Comparison of ENCODE assay signal across 9 cellular contexts in genomic region chr2:113757059-113757657, GRCh38. TPM values are rescaled to one million over a fixed set of nuclear protein-coding genes. Genes with fewer than 3 reads are reported as not detected.
DNase-seq lines count a peak whose midpoint lies in the region; ATAC-seq, FAIRE-seq and TF ChIP-seq lines count a peak whose summit lies in the region.
"Had no signal": no experiment of that assay in that cellular context is flagged by ENCODE, and none has a peak within 500 bp of the region (broad histone marks: within the 10 kb centered on the region; RNA-seq: fewer than 3 reads in every experiment).

No MANE protein-coding gene starts in this region.

- peak overlapping the region; percentile 60 for H3K4me2 ChIP-seq in GM12878 (ENCODE audit: control insufficient read depth, insufficient read depth)

- RAD21 ChIA-PET in GM12878 (lab: Charles Lee; ENCODE audit: unreplicated experiment) = interaction anchor here (1.0 to 1.9 kb wide), 14 partner anchors 22 to 140 kb away, joined by 3 to 19 read pairs (median 4); no protein-coding TSS in a partner anchor

- TF ChIP-seq CTCF in AG04450 (IDR thresholded peaks at IDR 0.05; ENCODE audit: low read depth, low read length) (no peak), GM12878 (IDR thresholded peaks at IDR 0.05 in 2 of 3, conservative IDR thresholded peaks at IDR 0.05 in 1 of 3; ENCODE audit: control insufficient read depth in 2 of 3, extremely low read depth in 1 of 3, insufficient read depth in 1 of 3, low read depth in 3 of 3, low read length in 3 of 3) (no peak), lower lobe of right lung (IDR thresholded peaks at IDR 0.05) (no peak), transverse colon (IDR thresholded peaks at IDR 0.05) (no peak)

- in situ Hi-C loops in GM12878 (cut with MboI) (loop anchor here (5.0 kb wide), 1 partner anchor 130 kb away; no protein-coding TSS in a partner anchor), transverse colon (cut with MboI; ENCODE audit: low pct_ligation_motif_present in 1 of 4, low pct_unique_long_range_greater_than_20kb in 1 of 4, low sequenced_read_pairs in 3 of 4) (loop anchor here (5.0 to 25.0 kb wide), 5 partner anchors 128 to 780 kb away; no protein-coding TSS in a partner anchor)

- no peak for TF ChIP-seq RAD21 in GM12878 (IDR thresholded peaks at IDR 0.05; ENCODE audit: insufficient read depth, low read depth, low read length)

- 29% methylated on average over 17 of the region's 17 CpGs for WGBS in GM12878 (ENCODE audit: insufficient coverage, insufficient replicate concordance, low lambda C conversion rate, missing lambda C conversion rate)
- 19 to 47% methylated on average over 2 to 17 of the region's 17 CpGs for whole genome bisulfite sequencing in transverse colon (ENCODE audit: low coverage in 1 of 2), 2 donors

- TF ChIP-seq POLR2A in GM12878 (IDR thresholded peaks at IDR 0.05; ENCODE audit: low read depth, low read length) (no peak), transverse colon (IDR thresholded peaks at IDR 0.05) (no peak)

- peaks cover 23% of the 10 kb centered on the region for H3K79me2 ChIP-seq in GM12878 (ENCODE audit: control insufficient read depth, insufficient read depth, low read length)

- H3K36me3 ChIP-seq in HUES48 (ENCODE audit: control insufficient read depth, insufficient read depth, low read length) (peaks cover 8% of the 10 kb centered on the region), GM12878 (ENCODE audit: control insufficient read depth in 2 of 2, insufficient read depth in 2 of 2, low read length in 1 of 2) (no peaks in the 10 kb centered on the region), lower lobe of right lung (peaks cover 10% of the 10 kb centered on the region), transverse colon (peaks cover 0 to 4% (median 0%) of the 10 kb centered on the region in 4 donors)

- DNase-seq in AG04450 (ENCODE audit: low read depth, low spot score) = no peak
- DNase-seq in GM12878 (ENCODE audit: low read depth, low spot score) = no peak
- DNase-seq in lower lobe of right lung = peak; percentile 45
- peak; percentile 21 for DNase-seq in transverse colon
- DNase-seq in AG08395 (ENCODE audit: low spot score) = no peak
- no peak for DNase-seq in cerebellum (ENCODE audit: low spot score)
- no peak for DNase-seq in T-helper 9 cell

- no peak for TF ChIP-seq EP300 in GM12878 (IDR thresholded peaks at IDR 0.05; ENCODE audit: borderline replicate concordance in 1 of 2, control insufficient read depth in 1 of 2, low read depth in 2 of 2, low read length in 2 of 2)
- no peak for TF ChIP-seq EP300 in transverse colon (IDR thresholded peaks at IDR 0.05; ENCODE audit: low read depth)

- TSS peak; percentile 99 for BruUV-seq in GM12878 (replicated peaks; lab: Mats Ljungman, UMichigan)

- H3K9me3 ChIP-seq in AG04450 (ENCODE audit: control insufficient read depth, insufficient read depth, low read length) = peaks cover 4% of the 10 kb centered on the region; the same call in 1 of the 2 replicates
- H3K9me3 ChIP-seq in HUES48 (ENCODE audit: control insufficient read depth, insufficient read depth, low read length) = no peaks in the 10 kb centered on the region
- no peaks in the 10 kb centered on the region for H3K9me3 ChIP-seq in GM12878 (replicated peaks; ENCODE audit: control insufficient read depth, insufficient read depth, low read length)
- no peaks in the 10 kb centered on the region for H3K9me3 ChIP-seq in lower lobe of right lung
- no peaks in the 10 kb centered on the region for H3K9me3 ChIP-seq in transverse colon

- no peak for FAIRE-seq in GM12878 (lab: Jason Lieb, UNC)
- FAIRE-seq: islet of Langerhans had no signal

- H4K20me1 ChIP-seq in GM12878 (ENCODE audit: control insufficient read depth, insufficient read depth) = no peaks in the 10 kb centered on the region

- SMC1A ChIA-PET in GM12878 (lab: Charles Lee; ENCODE audit: uncharacterized antibody, unreplicated experiment) = interaction anchor here (0.7 to 2.6 kb wide), 13 partner anchors 13 to 188 kb away, joined by 3 to 10 read pairs (median 4); no protein-coding TSS in a partner anchor

- ATAC-seq in GM12878 (no peak), lower lobe of right lung (peak; percentile 3 to 8)

- peak overlapping the region; percentile 62 for H2AFZ ChIP-seq in GM12878 (ENCODE audit: control insufficient read depth, low read depth, low read length)

- H3K27ac ChIP-seq in AG04450 (ENCODE audit: low read depth, low read length) = peak overlapping the region; percentile 96
- peak overlapping the region; percentile 86 for H3K27ac ChIP-seq in HUES48 (ENCODE audit: low read depth, low read length)
- peak overlapping the region; percentile 90 for H3K27ac ChIP-seq in GM12878 (ENCODE audit: control insufficient read depth, insufficient read depth)
- peak overlapping the region; percentile 94 for H3K27ac ChIP-seq in lower lobe of right lung
- peak overlapping the region; percentile 93 to 97 (median 94) for H3K27ac ChIP-seq in transverse colon

- CTCF ChIA-PET in AG04450 (lab: Charles Lee) (no interaction called here), GM12878 (lab: Yijun Ruan, JAX) (interaction anchor here (0.7 to 3.0 kb wide), 13 partner anchors 12 to 222 kb away, joined by 3 to 10 read pairs (median 4); no protein-coding TSS in a partner anchor)

- intact Hi-C loops in GM12878 (cut with micrococcal nuclease; ENCODE audit: unreplicated experiment) (loop anchor here (2.0 to 10.0 kb wide), 3 partner anchors 34 to 218 kb away; no protein-coding TSS in a partner anchor), lower lobe of right lung (cut with DNase I) (no loop called here), transverse colon (cut with DNase I; ENCODE audit: low total_unique reads) (loop anchor here (5.0 kb wide), 1 partner anchor 135 kb away; the partner anchor contains the start of gene ACTR3)

- H3K27me3 ChIP-seq in AG04450 (ENCODE audit: control insufficient read depth, insufficient read depth, low read length) (no peaks in the 10 kb centered on the region), HUES48 (ENCODE audit: control insufficient read depth, insufficient read depth, low read length) (no peaks in the 10 kb centered on the region), GM12878 (replicated peaks in 1 of 2; ENCODE audit: control insufficient read depth in 2 of 2, insufficient read depth in 2 of 2, low read length in 1 of 2) (no peaks in the 10 kb centered on the region), lower lobe of right lung (ENCODE audit: low read depth) (no peaks in the 10 kb centered on the region), transverse colon (no peaks in the 10 kb centered on the region)

- H3K4me1 ChIP-seq in HUES48 (ENCODE audit: control insufficient read depth, insufficient read depth, low read length) (peaks cover 6% of the 10 kb centered on the region; the same call in 1 of the 2 replicates), GM12878 (ENCODE audit: control insufficient read depth, insufficient read depth, low read length) (no peaks in the 10 kb centered on the region), lower lobe of right lung (peaks cover 20% of the 10 kb centered on the region), transverse colon (peaks cover 6 to 37% (median 24%) of the 10 kb centered on the region in 4 donors)

- H3K4me3 ChIP-seq in AG04450 (ENCODE audit: low read depth, low read length) (peak overlapping the region; percentile 98), HUES48 (ENCODE audit: low read depth, low read length) (peak overlapping the region; percentile 83), GM12878 (peak overlapping the region; percentile 97), lower lobe of right lung (peak overlapping the region; percentile 97), transverse colon (peak overlapping the region; percentile 32 to 84 (median 76))

- POLR2A ChIA-PET in AG04450 (lab: Yijun Ruan, JAX) = interaction anchor here (0.6 to 1.8 kb wide), 10 partner anchors 28 to 200 kb away, joined by 3 to 23 read pairs (median 6); partner anchors contain the start of gene ACTR3
- POLR2A ChIA-PET in GM12878 (lab: Charles Lee) = interaction anchor here (0.6 to 2.2 kb wide), 10 partner anchors 55 to 209 kb away, joined by 3 to 14 read pairs (median 4); partner anchors contain the start of gene ACTR3

- H3K9ac ChIP-seq in HUES48 (ENCODE audit: low read depth, low read length) (peak overlapping the region; percentile 92), GM12878 (ENCODE audit: control insufficient read depth, insufficient read depth, low read length) (peak overlapping the region; percentile 83)

RNA-seq across cellular contexts. Expression of gene SLC35F5, which starts 0.7 kb away (rescaled TPM):
- 67.2 and 91.0 TPM in 2 replicates for polyA plus RNA-seq in AG04450 (2011; rRNA removed)
- 46.6 and 86.1 TPM in 2 replicates for polyA minus RNA-seq in AG04450 (2011; rRNA and poly(A)+ RNA removed)
- 243 and 269 TPM in 2 replicates for total RNA-seq in GM12878 (2013; cell fraction: nucleolus; rRNA removed)
- 23.0 and 32.3 TPM in 2 replicates for total RNA-seq in GM12878 (2014; rRNA removed)
- total RNA-seq in GM12878 (2014; rRNA removed; fragmentation: Illumina TruSeq; extraction: Trizol) = 22.0 and 23.4 TPM in 2 replicates
- 16.4 and 17.3 TPM in 2 replicates for total RNA-seq in GM12878 (2021)
- 5.4 TPM for polyA plus RNA-seq in GM12878 (2011; ENCODE audit: low read depth)
- 31.3 and 47.9 TPM in 2 replicates for polyA plus RNA-seq in GM12878 (2011; rRNA removed)
- polyA plus RNA-seq in GM12878 (2011; cell fraction: cytosol; rRNA removed) = 11.7 and 13.2 TPM in 2 replicates
- polyA plus RNA-seq in GM12878 (2011; cell fraction: nucleus; rRNA removed) = 27.2 and 34.7 TPM in 2 replicates
- 7.7 and 11.9 TPM in 2 replicates for polyA plus RNA-seq in GM12878 (2012)
- polyA plus RNA-seq in GM12878 (2014; fragmentation: Illumina TruSeq; extraction: Trizol) = 15.4 and 24.9 TPM in 2 replicates
- polyA plus RNA-seq in GM12878 (2014; fragmentation: Nextera tagmentation; extraction: Ambion mirVana) = 1 to 10 TPM; 1.8 to 5.0 TPM
- polyA plus RNA-seq in GM12878 (2014; rRNA removed) = 10.9 and 15.8 TPM in 2 replicates
- 10 to 100 TPM; 15.2 to 18.0 TPM for polyA plus RNA-seq in GM12878 (2016; fragmentation: Nextera tagmentation; extraction: Ambion mirVana)
- 36.4 and 42.6 TPM in 2 replicates for polyA minus RNA-seq in GM12878 (2011; rRNA and poly(A)+ RNA removed)
- 14.2 and 16.1 TPM in 2 replicates for polyA minus RNA-seq in GM12878 (2011; cell fraction: cytosol; rRNA and poly(A)+ RNA removed)
- polyA minus RNA-seq in GM12878 (2011; cell fraction: nucleus; rRNA and poly(A)+ RNA removed) = 47.0 and 62.1 TPM in 2 replicates
- 70.4 TPM for total RNA-seq in lower lobe of right lung
- total RNA-seq in transverse colon = 100 to 1,000 TPM in 3 of 4 donors, 10 to 100 TPM in 1; 83.2 to 165 (median 128) TPM
- 139 TPM for total RNA-seq in cerebellum

Comparison
In these comparisons a context has a peak if more than half of its experiments do, and no peak if none do; other contexts are left out.
1. DNase-seq: peak in lower lobe of right lung (single experiment) and transverse colon (single experiment); none in AG04450 (single experiment), GM12878 (single experiment), AG08395 (single experiment), cerebellum (single experiment) and T-helper 9 cell (single experiment).
2. Peak in every context shown above with its lines, with median percentiles within 50 percentile points of each other: H3K27ac ChIP-seq and H3K4me3 ChIP-seq.